In the genomic region with DNA sequence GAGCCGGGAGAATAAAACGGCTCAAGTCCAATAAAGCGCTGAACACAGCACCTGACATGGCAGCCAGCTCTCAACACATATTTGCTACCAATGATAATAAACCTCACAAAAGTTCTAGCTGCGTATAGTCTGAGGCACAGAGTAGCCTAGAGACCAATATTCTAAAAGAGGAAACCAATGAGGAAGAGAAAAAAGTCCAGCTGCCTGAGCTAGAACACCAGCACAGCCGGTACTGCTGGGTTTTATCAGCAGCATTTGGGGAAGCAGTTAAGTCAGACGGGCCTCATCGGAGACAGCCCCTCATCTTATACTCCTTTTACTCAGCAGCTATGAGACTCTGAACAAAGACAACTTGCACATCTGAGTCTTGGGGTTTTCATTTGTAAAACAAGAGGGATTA, we compare ENCODE assay signal across 1 cellular context.
TF ChIP-seq lines count a peak whose summit lies in the region.

No MANE protein-coding gene starts in this region.

TF ChIP-seq in WTC11, 78 proteins besides CTCF, POLR2A, EP300 and RAD21 (continued from another document):
- TF ChIP-seq, protein P1, sequence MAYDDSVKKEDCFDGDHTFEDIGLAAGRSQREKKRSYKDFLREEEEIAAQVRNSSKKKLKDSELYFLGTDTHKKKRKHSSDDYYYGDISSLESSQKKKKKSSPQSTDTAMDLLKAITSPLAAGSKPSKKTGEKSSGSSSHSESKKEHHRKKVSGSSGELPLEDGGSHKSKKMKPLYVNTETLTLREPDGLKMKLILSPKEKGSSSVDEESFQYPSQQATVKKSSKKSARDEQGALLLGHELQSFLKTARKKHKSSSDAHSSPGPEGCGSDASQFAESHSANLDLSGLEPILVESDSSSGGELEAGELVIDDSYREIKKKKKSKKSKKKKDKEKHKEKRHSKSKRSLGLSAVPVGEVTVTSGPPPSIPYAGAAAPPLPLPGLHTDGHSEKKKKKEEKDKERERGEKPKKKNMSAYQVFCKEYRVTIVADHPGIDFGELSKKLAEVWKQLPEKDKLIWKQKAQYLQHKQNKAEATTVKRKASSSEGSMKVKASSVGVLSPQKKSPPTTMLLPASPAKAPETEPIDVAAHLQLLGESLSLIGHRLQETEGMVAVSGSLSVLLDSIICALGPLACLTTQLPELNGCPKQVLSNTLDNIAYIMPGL (CRISPR knock-in tag; IDR thresholded peaks at IDR 0.05), result no peak
- TF ChIP-seq JAZF1 (CRISPR knock-in tag; IDR thresholded peaks at IDR 0.05) (no peak), GABPB1 (CRISPR knock-in tag; IDR thresholded peaks at IDR 0.05) (no peak), FOXJ3 (CRISPR knock-in tag; IDR thresholded peaks at IDR 0.05; ENCODE audit: borderline replicate concordance) (no peak)
- TF ChIP-seq, protein P2, sequence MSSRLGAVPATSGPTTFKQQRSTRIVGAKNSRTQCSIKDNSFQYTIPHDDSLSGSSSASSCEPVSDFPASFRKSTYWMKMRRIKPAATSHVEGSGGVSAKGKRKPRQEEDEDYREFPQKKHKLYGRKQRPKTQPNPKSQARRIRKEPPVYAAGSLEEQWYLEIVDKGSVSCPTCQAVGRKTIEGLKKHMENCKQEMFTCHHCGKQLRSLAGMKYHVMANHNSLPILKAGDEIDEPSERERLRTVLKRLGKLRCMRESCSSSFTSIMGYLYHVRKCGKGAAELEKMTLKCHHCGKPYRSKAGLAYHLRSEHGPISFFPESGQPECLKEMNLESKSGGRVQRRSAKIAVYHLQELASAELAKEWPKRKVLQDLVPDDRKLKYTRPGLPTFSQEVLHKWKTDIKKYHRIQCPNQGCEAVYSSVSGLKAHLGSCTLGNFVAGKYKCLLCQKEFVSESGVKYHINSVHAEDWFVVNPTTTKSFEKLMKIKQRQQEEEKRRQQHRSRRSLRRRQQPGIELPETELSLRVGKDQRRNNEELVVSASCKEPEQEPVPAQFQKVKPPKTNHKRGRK (CRISPR knock-in tag; IDR thresholded peaks at IDR 0.05; ENCODE audit: borderline replicate concordance), result no peak
- TF ChIP-seq, protein P3, sequence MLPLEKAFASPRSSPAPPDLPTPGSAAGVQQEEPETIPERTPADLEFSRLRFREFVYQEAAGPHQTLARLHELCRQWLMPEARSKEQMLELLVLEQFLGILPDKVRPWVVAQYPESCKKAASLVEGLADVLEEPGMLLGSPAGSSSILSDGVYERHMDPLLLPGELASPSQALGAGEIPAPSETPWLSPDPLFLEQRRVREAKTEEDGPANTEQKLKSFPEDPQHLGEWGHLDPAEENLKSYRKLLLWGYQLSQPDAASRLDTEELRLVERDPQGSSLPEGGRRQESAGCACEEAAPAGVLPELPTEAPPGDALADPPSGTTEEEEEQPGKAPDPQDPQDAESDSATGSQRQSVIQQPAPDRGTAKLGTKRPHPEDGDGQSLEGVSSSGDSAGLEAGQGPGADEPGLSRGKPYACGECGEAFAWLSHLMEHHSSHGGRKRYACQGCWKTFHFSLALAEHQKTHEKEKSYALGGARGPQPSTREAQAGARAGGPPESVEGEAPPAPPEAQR (CRISPR knock-in tag; IDR thresholded peaks at IDR 0.05), result no peak
TF ChIP-seq in WTC11: peak in this region for 0.
